In the genomic region with DNA sequence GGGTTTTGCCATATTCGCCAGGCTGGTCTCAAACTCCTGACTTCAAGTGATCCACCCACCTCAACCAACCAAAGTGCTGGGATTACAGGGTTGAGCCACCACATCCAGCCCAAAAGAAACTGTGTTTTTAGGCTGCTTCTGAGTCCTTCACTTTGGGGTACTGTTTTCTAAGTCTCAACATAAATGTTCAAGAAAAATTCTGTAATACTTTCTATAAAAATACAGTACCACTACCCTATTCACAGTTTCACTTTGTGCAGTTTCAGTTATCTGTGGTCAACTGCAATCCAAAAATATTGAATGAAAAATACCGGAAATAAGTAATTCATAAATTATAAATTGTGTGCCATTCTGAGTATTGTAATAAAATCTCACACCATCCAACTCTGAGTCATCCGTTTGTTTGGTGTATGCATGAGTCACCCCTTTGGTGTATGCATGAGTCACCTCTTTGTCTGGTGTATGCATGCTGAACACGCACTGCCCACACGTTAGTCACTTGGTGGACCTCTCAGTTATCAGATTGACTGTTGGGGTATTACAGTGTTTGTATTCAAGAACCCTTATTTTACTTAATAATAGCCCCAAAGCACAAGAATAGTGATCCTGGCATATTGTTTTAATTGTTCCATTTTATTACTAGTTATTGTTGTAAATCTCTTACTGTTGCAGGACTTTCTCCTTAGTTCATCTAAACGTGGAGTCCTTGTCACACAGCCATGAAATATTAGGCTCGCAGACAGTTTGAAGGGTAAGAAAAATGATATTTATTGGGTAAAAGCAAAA, we compare ENCODE assay signal across 9 cellular contexts.
DNase-seq lines count a peak whose midpoint lies in the region; ATAC-seq and TF ChIP-seq lines count a peak whose summit lies in the region.
"Had no signal": no experiment of that assay in that cellular context is flagged by ENCODE, and none has a peak within 500 bp of the region (broad histone marks: within the 10 kb centered on the region; RNA-seq: fewer than 3 reads in every experiment).

No MANE protein-coding gene starts in this region.

- POLR2A ChIA-PET in GM10248 (lab: Yijun Ruan, JAX) = no interaction called here
- POLR2A ChIA-PET in CD4-positive, alpha-beta T cell (lab: Charles Lee) = no interaction called here
- POLR2A ChIA-PET in naive thymus-derived CD8-positive, alpha-beta T cell (lab: Charles Lee) = no interaction called here

- TF ChIP-seq CTCF in GM10248 (IDR thresholded peaks at IDR 0.05; ENCODE audit: control extremely low read depth, extremely low read depth, low read depth, missing control alignments) = no peak
- no peak for TF ChIP-seq CTCF in CD4-positive, alpha-beta T cell (IDR thresholded peaks at IDR 0.05)

- CTCF ChIA-PET in activated CD8-positive, alpha-beta memory T cell treated with anti-CD3 and anti-CD28 coated beads, Interleukin-2, amount 10 ng/mL, durations not matched to agents 7 days and 5 days (lab: Charles Lee) = no interaction called here
- CTCF ChIA-PET in GM10248 (lab: Yijun Ruan, JAX) = no interaction called here
- CTCF ChIA-PET in CD4-positive, alpha-beta T cell (lab: Charles Lee) = no interaction called here

- peaks cover 4% of the 10 kb centered on the region for H3K9me3 Mint-ChIP-seq in activated CD8-positive, alpha-beta memory T cell treated with anti-CD3 and anti-CD28 coated beads, Interleukin-2, amount 10 ng/mL, durations not matched to agents 7 days and 5 days (ENCODE audit: low read depth)
- peaks cover 8% of the 10 kb centered on the region for H3K9me3 Mint-ChIP-seq in CD4-positive, alpha-beta T cell
- peaks cover 3 to 31% (median 16%) of the 10 kb centered on the region in 9 donors for H3K9me3 Mint-ChIP-seq in naive thymus-derived CD8-positive, alpha-beta T cell

- no peak overlapping the region for H3K27ac Mint-ChIP-seq in activated CD8-positive, alpha-beta memory T cell treated with anti-CD3 and anti-CD28 coated beads, Interleukin-2, amount 10 ng/mL, durations not matched to agents 7 days and 5 days
- no peak overlapping the region for H3K27ac Mint-ChIP-seq in CD4-positive, alpha-beta T cell
- no peak overlapping the region for H3K27ac Mint-ChIP-seq in naive thymus-derived CD8-positive, alpha-beta T cell

- peak; percentile 40 for DNase-seq in activated CD8-positive, alpha-beta memory T cell treated with anti-CD3 and anti-CD28 coated beads, Interleukin-2, amount 10 ng/mL, durations not matched to agents 7 days and 5 days
- DNase-seq in activated CD8-positive, alpha-beta memory T cell treated with anti-CD3 and anti-CD28 coated beads for 24 hours = no peak
- DNase-seq in SIG-M5 treated with dmso at 0.1 percent for 504 hours (lab: John Stamatoyannopoulos, UW; ENCODE audit: unreplicated experiment) (peak; percentile 76), glomerular endothelial cell (ENCODE audit: extremely low read depth, low read depth, low spot score) (peak; percentile 3), GM10248 (ENCODE audit: extremely low spot score) (no peak)
- DNase-seq in CD4-positive, alpha-beta T cell = no peak
- no peak for DNase-seq in naive thymus-derived CD8-positive, alpha-beta T cell

- H3K27ac ChIP-seq in CD4-positive, alpha-beta T cell (ENCODE audit: low read depth, low read length) = no peak overlapping the region
- H3K27ac ChIP-seq: parathyroid adenoma had no signal

- no peaks in the 10 kb centered on the region for H3K27me3 Mint-ChIP-seq in activated CD8-positive, alpha-beta memory T cell treated with anti-CD3 and anti-CD28 coated beads, Interleukin-2, amount 10 ng/mL, durations not matched to agents 7 days and 5 days
- H3K27me3 Mint-ChIP-seq in CD4-positive, alpha-beta T cell = no peaks in the 10 kb centered on the region
- H3K27me3 Mint-ChIP-seq in naive thymus-derived CD8-positive, alpha-beta T cell = no peaks in the 10 kb centered on the region

- H3K36me3 Mint-ChIP-seq in activated CD8-positive, alpha-beta memory T cell treated with anti-CD3 and anti-CD28 coated beads, Interleukin-2, amount 10 ng/mL, durations not matched to agents 7 days and 5 days = no peaks in the 10 kb centered on the region
- H3K36me3 Mint-ChIP-seq in CD4-positive, alpha-beta T cell (ENCODE audit: low read depth) = no peaks in the 10 kb centered on the region
- H3K36me3 Mint-ChIP-seq in naive thymus-derived CD8-positive, alpha-beta T cell = no peaks in the 10 kb centered on the region

- peak; percentile 69 for ATAC-seq in activated CD8-positive, alpha-beta memory T cell treated with anti-CD3 and anti-CD28 coated beads, Interleukin-2, amount 10 ng/mL, durations not matched to agents 7 days and 5 days
- ATAC-seq in HG03457 (IDR thresholded peaks at IDR 0.05; ENCODE audit: unreplicated experiment) = peak; percentile 76
- no peak for ATAC-seq in CD4-positive, alpha-beta T cell (ENCODE audit: poor library complexity)
- no peak for ATAC-seq in naive thymus-derived CD8-positive, alpha-beta T cell

- no peaks in the 10 kb centered on the region for H3K4me1 Mint-ChIP-seq in activated CD8-positive, alpha-beta memory T cell treated with anti-CD3 and anti-CD28 coated beads, Interleukin-2, amount 10 ng/mL, durations not matched to agents 7 days and 5 days
- no peaks in the 10 kb centered on the region for H3K4me1 Mint-ChIP-seq in CD4-positive, alpha-beta T cell (ENCODE audit: low read depth)
- no peaks in the 10 kb centered on the region for H3K4me1 Mint-ChIP-seq in naive thymus-derived CD8-positive, alpha-beta T cell

- intact Hi-C loops in CD4-positive, alpha-beta T cell (cut with DNase I, micrococcal nuclease) = no loop called here

- no peaks in the 10 kb centered on the region for H3K9me3 ChIP-seq in CD4-positive, alpha-beta T cell (ENCODE audit: control insufficient read depth, low read length)

- no peaks in the 10 kb centered on the region for H3K27me3 ChIP-seq in CD4-positive, alpha-beta T cell (ENCODE audit: control insufficient read depth, insufficient read depth, low read length)

- H3K4me3 Mint-ChIP-seq in activated CD8-positive, alpha-beta memory T cell treated with anti-CD3 and anti-CD28 coated beads, Interleukin-2, amount 10 ng/mL, durations not matched to agents 7 days and 5 days = no peak overlapping the region
- H3K4me3 Mint-ChIP-seq in CD4-positive, alpha-beta T cell = no peak overlapping the region
- H3K4me3 Mint-ChIP-seq in naive thymus-derived CD8-positive, alpha-beta T cell = no peak overlapping the region

Comparison
In these comparisons a context has a peak if more than half of its experiments do, and no peak if none do; other contexts are left out.
1. DNase-seq: peak in activated CD8-positive, alpha-beta memory T cell treated with anti-CD3 and anti-CD28 coated beads, Interleukin-2, amount 10 ng/mL, durations not matched to agents 7 days and 5 days (single experiment), SIG-M5 treated with dmso at 0.1 percent for 504 hours (single experiment) and glomerular endothelial cell (single experiment); none in activated CD8-positive, alpha-beta memory T cell treated with anti-CD3 and anti-CD28 coated beads for 24 hours (single experiment), GM10248 (single experiment), CD4-positive, alpha-beta T cell (0 of 10) and naive thymus-derived CD8-positive, alpha-beta T cell (0 of 10).
2. ATAC-seq: peak in activated CD8-positive, alpha-beta memory T cell treated with anti-CD3 and anti-CD28 coated beads, Interleukin-2, amount 10 ng/mL, durations not matched to agents 7 days and 5 days (single experiment) and HG03457 (single experiment); none in CD4-positive, alpha-beta T cell (single experiment) and naive thymus-derived CD8-positive, alpha-beta T cell (0 of 2).